7 cellular contexts compared by ENCODE assay signal in the genomic region with DNA sequence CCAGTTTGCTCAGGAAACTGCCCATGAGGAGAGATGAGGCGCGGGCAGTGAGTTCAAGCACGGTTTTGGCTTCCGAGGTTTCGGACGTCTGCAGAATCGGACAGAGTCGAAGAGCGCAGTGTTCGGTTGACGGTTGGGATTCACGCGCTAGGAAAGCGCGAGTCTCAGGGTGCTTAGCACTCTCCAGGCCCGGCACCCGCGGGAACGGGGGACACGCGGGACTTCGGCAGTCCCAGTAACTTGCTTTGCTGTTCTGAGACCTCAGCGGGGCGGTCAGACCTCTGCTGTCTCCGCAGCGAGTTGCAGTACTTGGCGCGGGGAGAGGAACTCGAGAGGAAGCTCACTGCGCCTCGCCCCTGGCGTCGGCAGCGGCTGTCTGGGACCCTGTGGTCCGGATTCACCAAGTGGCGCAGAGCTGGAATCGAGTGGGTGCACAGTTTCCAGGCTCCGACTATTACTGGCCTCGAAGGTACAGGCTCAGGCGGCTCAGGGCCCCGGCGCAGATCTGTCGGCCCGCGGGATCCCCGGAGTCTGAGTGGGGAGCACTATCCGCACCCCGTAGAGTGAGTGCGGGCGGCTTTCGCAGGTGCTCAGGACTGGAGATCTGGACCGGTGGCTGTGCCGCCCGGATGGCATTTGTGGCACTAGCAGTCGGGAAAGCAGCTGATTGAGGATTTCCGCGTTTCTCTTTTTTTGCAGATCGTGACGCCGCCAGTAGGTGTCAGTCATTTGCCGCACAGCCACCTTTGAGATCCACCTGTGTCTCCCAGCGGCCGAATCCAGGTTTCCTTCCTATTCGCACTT. TPM values are rescaled to one million over a fixed set of nuclear protein-coding genes. Genes with fewer than 3 reads are reported as not detected.
DNase-seq lines count a peak whose midpoint lies in the region; ATAC-seq and TF ChIP-seq lines count a peak whose summit lies in the region.

POM121L2 (minus strand) TSS at position 128 of the 804 bp plus-strand sequence; CDS start at position 25, 103 bp downstream.

- intact Hi-C loops in left ventricle myocardium superior (cut with micrococcal nuclease) = no loop called here

- ATAC-seq in left ventricle myocardium superior (peak; percentile 17), GM18870 (IDR thresholded peaks at IDR 0.05; ENCODE audit: unreplicated experiment) (no peak)

- in situ Hi-C loops in GM13976 (cut with MboI; ENCODE audit: low sequenced_read_pairs, unreplicated experiment) (no loop called here), SK-MEL-5 (cut with HindIII; ENCODE audit: low pct_unique_long_range_greater_than_20kb, low sequenced_read_pairs) (no loop called here)

- H3K9me3 Mint-ChIP-seq in activated naive CD4-positive, alpha-beta T cell treated with anti-CD3 and anti-CD28 coated beads, Interleukin-2, amount 50 U/mL, for 24 hours = no peaks in the 10 kb centered on the region

- H3K4me1 Mint-ChIP-seq in activated naive CD4-positive, alpha-beta T cell treated with anti-CD3 and anti-CD28 coated beads, Interleukin-2, amount 50 U/mL, for 24 hours = peaks cover 12% of the 10 kb centered on the region

- DNase-seq in GM13976 (ENCODE audit: low spot score) (peak; percentile 82), SK-MEL-5 (ENCODE audit: low read depth, low spot score) (peak; percentile 89), left ventricle myocardium superior (peak; percentile 32), retinal pigment epithelial cell (ENCODE audit: low read depth) (no peak)
- DNase-seq in Jurkat, Clone E6-1 (ENCODE audit: low read depth, low spot score) = peak; percentile 56

- H3K27me3 Mint-ChIP-seq in activated naive CD4-positive, alpha-beta T cell treated with anti-CD3 and anti-CD28 coated beads, Interleukin-2, amount 50 U/mL, for 24 hours = peaks cover 47% of the 10 kb centered on the region

- peak; percentile 77 for TF ChIP-seq CTCF in GM13976 (IDR thresholded peaks at IDR 0.05; ENCODE audit: borderline replicate concordance, control extremely low read depth, extremely low read depth, insufficient read depth, missing control alignments)
- TF ChIP-seq CTCF in retinal pigment epithelial cell (conservative IDR thresholded peaks at IDR 0.05; ENCODE audit: low read depth, low read length) = peak; percentile 74

- no peaks in the 10 kb centered on the region for H3K36me3 Mint-ChIP-seq in activated naive CD4-positive, alpha-beta T cell treated with anti-CD3 and anti-CD28 coated beads, Interleukin-2, amount 50 U/mL, for 24 hours

- H3K4me3 Mint-ChIP-seq in activated naive CD4-positive, alpha-beta T cell treated with anti-CD3 and anti-CD28 coated beads, Interleukin-2, amount 50 U/mL, for 24 hours = peak within 1 kb of the TSS; percentile 81

- peak within 1 kb of the TSS; percentile 48 for H3K4me3 ChIP-seq in Jurkat, Clone E6-1 (ENCODE audit: low read length)
- H3K4me3 ChIP-seq in retinal pigment epithelial cell (ENCODE audit: low read length) = peak within 1 kb of the TSS; percentile 58

- H3K27ac Mint-ChIP-seq in activated naive CD4-positive, alpha-beta T cell treated with anti-CD3 and anti-CD28 coated beads, Interleukin-2, amount 50 U/mL, for 24 hours = no peak within 1 kb of the TSS

RNA-seq across cellular contexts. Expression of gene POM121L2, which starts in this region (rescaled TPM):
- not detected for polyA plus RNA-seq in Jurkat, Clone E6-1 (2012; ENCODE audit: insufficient read depth, insufficient read length)
- total RNA-seq in SK-MEL-5 (2014; rRNA removed; shearing (Covaris generic)) = 0.05 TPM in 1 of 2 replicates, not detected in the other
- 0.43 TPM in 2 replicates for polyA plus RNA-seq in SK-MEL-5 (2015; cell fraction: cytosol; rRNA removed)
- 0.39 TPM in 1 of 2 replicates, not detected in the other for polyA plus RNA-seq in SK-MEL-5 (2015; cell fraction: nucleus; rRNA removed)
- not detected for total RNA-seq in left ventricle myocardium superior

Comparison
In these comparisons a context has a peak if more than half of its experiments do, and no peak if none do; other contexts are left out.
1. Peak in DNase-seq in SK-MEL-5; RNA of the gene not detected or under 1 TPM.
2. Peak in DNase-seq and ATAC-seq in left ventricle myocardium superior; RNA of the gene not detected or under 1 TPM.